ENCODE assay signal across 11 cellular contexts in the genomic region with DNA sequence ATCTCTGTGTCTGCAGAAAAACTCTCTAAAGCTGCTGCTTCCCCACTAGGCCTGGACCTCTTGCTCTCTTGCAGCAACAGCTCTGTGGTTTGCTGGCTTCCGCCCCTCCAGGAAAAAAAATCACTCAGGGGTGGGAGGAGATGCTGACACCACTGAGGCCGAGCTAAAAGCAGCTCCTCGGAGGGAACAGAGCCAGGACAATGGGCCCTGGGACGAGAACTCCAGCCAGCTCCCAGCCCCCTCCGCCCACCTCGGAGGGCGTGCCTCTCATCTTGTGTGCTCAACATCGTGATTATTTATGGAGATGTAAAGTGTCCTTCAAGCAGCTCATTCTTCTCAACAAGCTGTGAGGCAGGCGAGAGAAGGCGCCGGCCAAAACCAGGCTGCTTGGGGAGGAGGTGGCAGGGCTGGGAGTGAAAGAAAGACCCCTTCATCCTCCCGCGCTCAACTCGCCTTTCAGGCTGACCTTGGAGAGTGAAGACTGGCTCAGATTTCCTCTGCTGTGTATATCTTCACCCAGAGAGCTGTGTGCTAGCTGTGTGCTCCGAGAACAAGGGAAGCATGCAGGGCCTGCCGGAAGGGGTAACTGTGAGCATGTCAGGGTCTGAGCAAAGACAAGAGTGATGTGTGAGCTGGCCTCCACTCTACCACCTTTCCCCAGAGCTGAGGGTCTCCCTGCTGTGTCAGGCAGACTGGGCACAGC. TPM values are rescaled to one million over a fixed set of nuclear protein-coding genes. Genes with fewer than 3 reads are reported as not detected.
A peak's percentile ranks its signal among the peaks of the same experiment; 100 is the strongest.
DNase-seq lines count a peak whose midpoint lies in the region; ATAC-seq, FAIRE-seq and TF ChIP-seq lines count a peak whose summit lies in the region.
"Had no signal": no experiment of that assay in that cellular context is flagged by ENCODE, and none has a peak within 500 bp of the region (broad histone marks: within the 10 kb centered on the region; RNA-seq: fewer than 3 reads in every experiment).

No MANE protein-coding gene starts in this region.

- FAIRE-seq in small intestine (lab: Jason Lieb, UNC), result no peak
- FAIRE-seq: endothelial cell of umbilical vein had no signal

- peak in 4 of 6 experiments; percentile 5 to 41 (median 10) for DNase-seq in stimulated activated naive CD4-positive, alpha-beta T cell (lab: John Stamatoyannopoulos, UW)
- no peak for DNase-seq in stimulated activated naive CD4-positive, alpha-beta T cell treated with Interleukin-2 at 50 U/mL for 16 hours (lab: John Stamatoyannopoulos, UW)
- peak; percentile 14 for DNase-seq in activated CD4-positive, alpha-beta memory T cell treated with anti-CD3 and anti-CD28 coated beads for 36 hours
- DNase-seq in left lung (peak in 1 of 2 donors; percentile 36), small intestine (no peak), germinal center (ENCODE audit: low spot score) (no peak), NCI-H146 (lab: John Stamatoyannopoulos, UW) (no peak), hepatic stellate cell (ENCODE audit: low spot score) (no peak)
- DNase-seq: mucosa of descending colon had no signal

- no peaks in the 10 kb centered on the region for H3K36me3 Mint-ChIP-seq in activated CD4-positive, alpha-beta memory T cell treated with anti-CD3 and anti-CD28 coated beads for 36 hours

- H3K9me3 Mint-ChIP-seq in activated CD4-positive, alpha-beta memory T cell treated with anti-CD3 and anti-CD28 coated beads for 36 hours, result no peaks in the 10 kb centered on the region

- peak; percentile 69 for ATAC-seq in left lung
- ATAC-seq: mucosa of descending colon had no signal

- H3K9me3 ChIP-seq in left lung (no peaks in the 10 kb centered on the region), small intestine (ENCODE audit: control insufficient read depth, low read depth) (no peaks in the 10 kb centered on the region)
- H3K9me3 ChIP-seq: mucosa of descending colon had no signal

- intact Hi-C loops in activated CD4-positive, alpha-beta memory T cell treated with anti-CD3 and anti-CD28 coated beads for 36 hours (cut with micrococcal nuclease), result no loop called here
- intact Hi-C loops in left lung (cut with DNase I), result no loop called here

- H3K27ac ChIP-seq in left lung, result no peak overlapping the region
- no peak overlapping the region for H3K27ac ChIP-seq in small intestine (ENCODE audit: low read depth in 1 of 2, low read length in 1 of 2)
- H3K27ac ChIP-seq: C4-2B had no signal

- H3K4me3 Mint-ChIP-seq in activated CD4-positive, alpha-beta memory T cell treated with anti-CD3 and anti-CD28 coated beads for 36 hours, result no peak overlapping the region

- 24 to 43% (median 40%) methylated on average over 16 of the region's 16 CpGs for WGBS in small intestine, 3 donors

- H3K27me3 ChIP-seq in left lung, result peaks cover 0 to 7% of the 10 kb centered on the region in 2 donors
- H3K27me3 ChIP-seq in small intestine (ENCODE audit: control insufficient read depth in 2 of 2, insufficient read depth in 2 of 2, low read length in 2 of 2), result no peaks in the 10 kb centered on the region

- H3K36me3 ChIP-seq in left lung, result no peaks in the 10 kb centered on the region
- H3K36me3 ChIP-seq in small intestine (ENCODE audit: control insufficient read depth in 2 of 2, insufficient read depth in 2 of 2, low read length in 2 of 2), result no peaks in the 10 kb centered on the region

- POLR2A ChIA-PET in activated CD4-positive, alpha-beta memory T cell treated with anti-CD3 and anti-CD28 coated beads for 36 hours (lab: Charles Lee), result no interaction called here

- H3K27me3 Mint-ChIP-seq in activated CD4-positive, alpha-beta memory T cell treated with anti-CD3 and anti-CD28 coated beads for 36 hours, result peaks cover 5% of the 10 kb centered on the region

- CTCF ChIA-PET in activated CD4-positive, alpha-beta memory T cell treated with anti-CD3 and anti-CD28 coated beads for 36 hours (lab: Charles Lee), result no interaction called here

- H3K4me3 ChIP-seq in left lung (no peak overlapping the region), small intestine (ENCODE audit: low read depth in 1 of 2, low read length in 2 of 2) (no peak overlapping the region)
- H3K4me3 ChIP-seq: mucosa of descending colon had no signal

- no peak overlapping the region for H3K27ac Mint-ChIP-seq in activated CD4-positive, alpha-beta memory T cell treated with anti-CD3 and anti-CD28 coated beads for 36 hours

- no peak for TF ChIP-seq CTCF in left lung (IDR thresholded peaks at IDR 0.05)

- peaks cover 7% of the 10 kb centered on the region for H3K4me1 Mint-ChIP-seq in activated CD4-positive, alpha-beta memory T cell treated with anti-CD3 and anti-CD28 coated beads for 36 hours (ENCODE audit: low read depth)

- H3K4me1 ChIP-seq in left lung (peaks cover 0 to 2% of the 10 kb centered on the region in 2 donors), small intestine (ENCODE audit: control insufficient read depth in 2 of 2, insufficient read depth in 1 of 2, low read depth in 1 of 2, low read length in 1 of 2) (no peaks in the 10 kb centered on the region)

RNA-seq across cellular contexts. Expression of a gene that starts 53.6 kb away (rescaled TPM):
- not detected for total RNA-seq in activated CD4-positive, alpha-beta memory T cell treated with anti-CD3 and anti-CD28 coated beads for 36 hours
- under 1 TPM in 1 of 2 donors, not detected in 1; 0.06 TPM for total RNA-seq in left lung
- under 1 TPM in 1 of 3 donors, not detected in 2; 0.22 TPM for polyA plus RNA-seq in small intestine
- total RNA-seq: endothelial cell of umbilical vein had no signal
- polyA plus RNA-seq: endothelial cell of umbilical vein had no signal

Comparison
In these comparisons a context has a peak if more than half of its experiments do, and no peak if none do; other contexts are left out.
1. DNase-seq: peak in stimulated activated naive CD4-positive, alpha-beta T cell (4 of 6) and activated CD4-positive, alpha-beta memory T cell treated with anti-CD3 and anti-CD28 coated beads for 36 hours (single experiment); none in stimulated activated naive CD4-positive, alpha-beta T cell treated with Interleukin-2 at 50 U/mL for 16 hours (single experiment), small intestine (single experiment), germinal center (single experiment), NCI-H146 (single experiment) and hepatic stellate cell (single experiment).